In the genomic region with DNA sequence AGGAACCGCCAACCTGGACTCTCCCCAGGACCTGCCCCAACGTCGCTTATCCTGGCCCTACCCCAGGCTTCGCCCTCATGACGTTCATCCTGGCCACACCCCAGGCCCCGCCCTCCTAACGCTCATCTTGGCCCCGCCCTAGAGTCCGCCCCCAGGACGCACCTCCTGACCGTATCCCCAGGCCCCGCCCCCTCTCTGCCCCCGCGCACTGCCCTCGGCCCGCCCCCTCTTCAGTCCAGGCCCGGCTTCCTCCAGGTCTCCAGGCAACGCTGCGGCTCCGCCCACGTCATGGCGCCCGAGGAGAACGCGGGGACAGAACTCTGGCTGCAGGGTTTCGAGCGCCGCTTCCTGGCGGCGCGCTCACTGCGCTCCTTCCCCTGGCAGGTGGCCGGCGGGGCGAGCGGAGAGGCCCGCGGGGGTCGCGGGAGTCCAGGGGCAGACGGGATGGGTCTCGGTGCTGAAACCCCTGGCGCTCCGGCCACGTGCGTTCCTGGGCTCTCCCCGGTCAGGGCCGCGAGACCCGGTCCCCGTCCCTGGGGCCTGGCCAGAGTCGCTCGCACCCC, we compare ENCODE assay signal across 8 cellular contexts. TPM values are rescaled to one million over a fixed set of nuclear protein-coding genes. Genes with fewer than 3 reads are reported as not detected.
A peak's percentile ranks its signal among the peaks of the same experiment; 100 is the strongest.
DNase-seq lines count a peak whose midpoint lies in the region; ATAC-seq, FAIRE-seq and TF ChIP-seq lines count a peak whose summit lies in the region.
"Not testable (repeated sequence)": the region's sequence is repeated elsewhere in the genome, so short reads cannot be mapped to it uniquely, and the experiment has no call there.

No MANE protein-coding gene starts in this region.

- not testable (repeated sequence) for H3K9me3 ChIP-seq in KOPT-K1 (ENCODE audit: insufficient read depth, low read length, poor library complexity, severe bottlenecking); endothelial cell of umbilical vein (replicated peaks; ENCODE audit: control insufficient read depth, insufficient read depth, low read length); lower lobe of right lung

- not testable (repeated sequence) for H4K20me1 ChIP-seq in endothelial cell of umbilical vein (replicated peaks; ENCODE audit: control insufficient read depth, extremely low read depth, insufficient read depth, low read length)

- H3K27ac ChIP-seq in KOPT-K1 (ENCODE audit: low read depth, low read length, poor library complexity, severe bottlenecking) = peak overlapping the region; percentile 66
- H3K27ac ChIP-seq in endothelial cell of umbilical vein (ENCODE audit: insufficient read depth, low read depth, low read length) = peak overlapping the region; percentile 69
- peak overlapping the region; percentile 83 for H3K27ac ChIP-seq in lower lobe of right lung

- H3K36me3 ChIP-seq in KOPT-K1 (ENCODE audit: insufficient read depth, low read length); endothelial cell of umbilical vein (ENCODE audit: control insufficient read depth in 2 of 2, extremely low read depth in 1 of 2, insufficient read depth in 2 of 2, low read length in 2 of 2); lower lobe of right lung: not testable (repeated sequence)

- not testable (repeated sequence) for H3K9me1 ChIP-seq in endothelial cell of umbilical vein (replicated peaks; ENCODE audit: control insufficient read depth, extremely low read depth, insufficient read depth, low read length)

- peak overlapping the region; percentile 89 for H2AFZ ChIP-seq in endothelial cell of umbilical vein (ENCODE audit: low read depth, low read length)

- not testable (repeated sequence) for BruUV-seq in endothelial cell of umbilical vein (replicated peaks; lab: Mats Ljungman, UMichigan)

- intact Hi-C loops in endothelial cell of umbilical vein (cut with micrococcal nuclease); lower lobe of right lung (cut with DNase I): not testable (repeated sequence)

- peak overlapping the region; percentile 57 for H3K9ac ChIP-seq in endothelial cell of umbilical vein (replicated peaks; ENCODE audit: extremely low read depth, insufficient read depth, low read length)

- ATAC-seq in GM19397 (IDR thresholded peaks at IDR 0.05; ENCODE audit: unreplicated experiment) (peak; percentile 97), lower lobe of right lung (peak; percentile 100)

- H3K27me3 ChIP-seq in endothelial cell of umbilical vein (ENCODE audit: control insufficient read depth in 2 of 2, insufficient read depth in 2 of 2, low read length in 2 of 2); lower lobe of right lung (ENCODE audit: low read depth): not testable (repeated sequence)

- TF ChIP-seq CTCF in AG04449 (IDR thresholded peaks at IDR 0.05; ENCODE audit: insufficient read depth, low read length, missing control alignments) = peak; percentile 10
- not testable (repeated sequence) for TF ChIP-seq CTCF in endothelial cell of umbilical vein (IDR thresholded peaks at IDR 0.05; ENCODE audit: extremely low read depth in 1 of 2, insufficient read depth in 1 of 2, low read depth in 1 of 2, low read length in 2 of 2); lower lobe of right lung (IDR thresholded peaks at IDR 0.05)

- peak; percentile 93 for DNase-seq in AG04449 (ENCODE audit: low read depth, low spot score)
- peak; percentile 87 for DNase-seq in RPMI8226
- peak; percentile 98 to 99 for DNase-seq in activated T-cell treated with anti-CD3 and anti-CD28 coated beads, Interleukin-2, amount 50 U/mL, for 48 hours
- peak; percentile 95 for DNase-seq in endothelial cell of umbilical vein (ENCODE audit: low read depth, low spot score)
- DNase-seq in lower lobe of right lung = peak; percentile 98
- DNase-seq in stimulated activated CD4-positive, alpha-beta T cell treated with anti-CD3 and anti-CD28 coated beads, Interleukin-1b, Interleukin-23, amount 100 ng/mL, for 4 hours (ENCODE audit: low read depth in 2 of 2) = peak; percentile 95 to 96

- POLR2A ChIA-PET in AG04449 (lab: Yijun Ruan, JAX); endothelial cell of umbilical vein (lab: Charles Lee): not testable (repeated sequence)

- TF ChIP-seq POLR2A in endothelial cell of umbilical vein (IDR thresholded peaks at IDR 0.05; ENCODE audit: low read depth, low read length) = not testable (repeated sequence)

- H3K4me2 ChIP-seq in endothelial cell of umbilical vein (ENCODE audit: insufficient read depth, low read length) = peak overlapping the region; percentile 17

- not testable (repeated sequence) for H3K4me1 ChIP-seq in endothelial cell of umbilical vein (ENCODE audit: control insufficient read depth, extremely low read depth, insufficient read depth, low read length); lower lobe of right lung

- dilution Hi-C loops in endothelial cell of umbilical vein (cut with MboI; ENCODE audit: extremely low pct_ligation_motif_present, low sequenced_read_pairs) = not testable (repeated sequence)

- FAIRE-seq in endothelial cell of umbilical vein (lab: Jason Lieb, UNC) = peak; percentile 94

- H3K79me2 ChIP-seq in endothelial cell of umbilical vein (ENCODE audit: control insufficient read depth, insufficient read depth, low read length) = not testable (repeated sequence)

- H3K4me3 ChIP-seq in AG04449 (ENCODE audit: low read depth, low read length) (peak overlapping the region; percentile 66), endothelial cell of umbilical vein (replicated peaks in 1 of 3; ENCODE audit: insufficient read depth in 1 of 3, low read depth in 1 of 3, low read length in 3 of 3) (peak overlapping the region; percentile 31 to 68 (median 58)), lower lobe of right lung (peak overlapping the region; percentile 72)

- CTCF ChIA-PET in AG04449 (lab: Yijun Ruan, JAX) = not testable (repeated sequence)
- CTCF ChIA-PET in endothelial cell of umbilical vein (lab: Charles Lee) = interaction anchor here (0.8 kb wide), 1 partner anchor 152 kb away, joined by 3 read pairs; no protein-coding TSS in a partner anchor

RNA-seq across cellular contexts. Expression of gene FAM90A26, which starts 17.1 kb away (rescaled TPM):
- total RNA-seq in endothelial cell of umbilical vein (not detected in 2 replicates), lower lobe of right lung (not detected)
- not detected in 2 replicates for polyA plus RNA-seq in endothelial cell of umbilical vein
- not detected in 2 replicates for polyA plus RNA-seq in endothelial cell of umbilical vein (2011; cell fraction: cytosol; rRNA removed)
- not detected in 2 replicates for polyA plus RNA-seq in endothelial cell of umbilical vein (2011; cell fraction: nucleus; rRNA removed)
- not detected in 2 replicates for polyA plus RNA-seq in endothelial cell of umbilical vein (2012)
- polyA minus RNA-seq in endothelial cell of umbilical vein = not detected in 2 replicates
- not detected for polyA minus RNA-seq in endothelial cell of umbilical vein (2011; cell fraction: cytosol; rRNA and poly(A)+ RNA removed)
- polyA minus RNA-seq in endothelial cell of umbilical vein (2011; cell fraction: nucleus; rRNA and poly(A)+ RNA removed) = not detected in 2 replicates

RNA-seq across cellular contexts. Expression of gene USP17L10, which starts 57.4 kb away (rescaled TPM):
- total RNA-seq in endothelial cell of umbilical vein (not detected in 2 replicates), lower lobe of right lung (not detected)
- not detected in 2 replicates for polyA plus RNA-seq in endothelial cell of umbilical vein
- not detected in 2 replicates for polyA plus RNA-seq in endothelial cell of umbilical vein (2011; cell fraction: cytosol; rRNA removed)
- polyA plus RNA-seq in endothelial cell of umbilical vein (2011; cell fraction: nucleus; rRNA removed) = not detected in 2 replicates
- polyA plus RNA-seq in endothelial cell of umbilical vein (2012) = not detected in 2 replicates
- polyA minus RNA-seq in endothelial cell of umbilical vein = not detected in 2 replicates
- polyA minus RNA-seq in endothelial cell of umbilical vein (2011; cell fraction: cytosol; rRNA and poly(A)+ RNA removed) = not detected
- polyA minus RNA-seq in endothelial cell of umbilical vein (2011; cell fraction: nucleus; rRNA and poly(A)+ RNA removed) = not detected in 2 replicates

Comparison
In these comparisons a context has a peak if more than half of its experiments do, and no peak if none do; other contexts are left out.
1. Peak in every context shown above with its lines: DNase-seq, ATAC-seq, H3K4me3 ChIP-seq and H3K27ac ChIP-seq.